In genomic region chr10:73307203-73307800, GRCh38 we compare ENCODE assay signal across 33 cellular contexts.
"Had no signal": no experiment of that assay in that cellular context is flagged by ENCODE, and none has a peak within 500 bp of the region (broad histone marks: within the 10 kb centered on the region; RNA-seq: fewer than 3 reads in every experiment).

No MANE protein-coding gene starts in this region.

- H3K36me3 ChIP-seq: adrenal gland, brain microvascular endothelial cell, breast epithelium had no signal

- H3K27me3 ChIP-seq: adrenal gland, body of pancreas, brain microvascular endothelial cell, breast epithelium had no signal

- H3K4me3 ChIP-seq: adrenal gland, body of pancreas, breast epithelium had no signal

- H3K27ac ChIP-seq: adrenal gland, body of pancreas, brain microvascular endothelial cell, breast epithelium, VCaP had no signal

- ATAC-seq: activated CD8-positive, alpha-beta T cell treated with anti-CD3 and anti-CD28 coated beads for 36 hours; activated naive CD4-positive, alpha-beta T cell treated with anti-CD3 and anti-CD28 coated beads, Interleukin-2, amount 50 U/mL, for 72 hours; activated T-cell treated with anti-CD3 and anti-CD28 coated beads, Interleukin-2, amount 50 U/mL, for 4 hours; activated T-cell treated with anti-CD3 and anti-CD28 coated beads, Interleukin-2, amount 50 U/mL, for 72 hours; activated T-helper 17 cell treated with anti-CD3 and anti-CD28 coated beads, Interleukin-2, amount 50 U/mL, for 72 hours; body of pancreas had no signal

- DNase-seq: activated B cell treated with CpG ODN at 0.5 μM for 24 hours; activated CD4-positive, alpha-beta memory T cell treated with anti-CD3 and anti-CD28 coated beads for 36 hours; activated CD4-positive, alpha-beta T cell treated with anti-CD3 and anti-CD28 coated beads for 4 hours; activated CD4-positive, alpha-beta T cell treated with anti-CD3 and anti-CD28 coated beads, Interleukin-2, amount 10 ng/mL, durations not matched to agents 24 days and 14 days; activated CD4-positive, alpha-beta T cell treated with anti-CD3 and anti-CD28 coated beads, Interleukin-2, amount 50 U/mL, for 1 hour; activated CD4-positive, alpha-beta T cell treated with anti-CD3 and anti-CD28 coated beads, Interleukin-2, amount 50 U/mL, for 4 hours; activated CD4-positive, CD25-positive, alpha-beta regulatory T cell treated with anti-CD3 and anti-CD28 coated beads, Interleukin-2, amount 50 U/mL, for 72 hours; activated CD8-positive, alpha-beta memory T cell treated with anti-CD3 and anti-CD28 coated beads, Interleukin-2, amount 50 U/mL, for 4 hours; activated CD8-positive, alpha-beta T cell treated with anti-CD3 and anti-CD28 coated beads for 36 hours; activated effector memory CD4-positive, alpha-beta T cell treated with anti-CD3 and anti-CD28 coated beads, Interleukin-2, amount 50 U/mL, for 16 hours; activated gamma-delta T cell treated with Interleukin-2 at 50 U/mL for 16 hours; activated naive CD4-positive, alpha-beta T cell; activated naive CD4-positive, alpha-beta T cell treated with anti-CD3 and anti-CD28 coated beads for 36 hours; activated naive CD4-positive, alpha-beta T cell treated with anti-CD3 and anti-CD28 coated beads, Interleukin-2, amount 50 U/mL, for 16 hours; activated naive CD8-positive, alpha-beta T cell treated with anti-CD3 and anti-CD28 coated beads for 36 hours; activated T-cell treated with anti-CD3 and anti-CD28 coated beads for 4 hours; activated T-cell treated with anti-CD3 and anti-CD28 coated beads, Interleukin-2, amount 50 U/mL, for 1 hour; activated T-cell treated with anti-CD3 and anti-CD28 coated beads, Interleukin-2, amount 50 U/mL, for 4 hours; activated T-cell treated with anti-CD3 and anti-CD28 coated beads, Interleukin-2, amount 50 U/mL, for 72 hours; adrenal gland; amniotic stem cell; aorta; body of pancreas; brain microvascular endothelial cell; central memory CD4-positive, alpha-beta T cell; T-helper 2 cell; T-helper 9 cell had no signal

- FAIRE-seq: astrocyte, TTC549 had no signal

- H3K9me3 ChIP-seq: body of pancreas had no signal

- H3K4me1 ChIP-seq: adrenal gland, body of pancreas, breast epithelium had no signal
